ENCODE assay signal across 8 cellular contexts in genomic region chr16:25013751-25014499, GRCh38. TPM values are rescaled to one million over a fixed set of nuclear protein-coding genes. Genes with fewer than 3 reads are reported as not detected.
DNase-seq lines count a peak whose midpoint lies in the region; ATAC-seq, FAIRE-seq and TF ChIP-seq lines count a peak whose summit lies in the region.

No MANE protein-coding gene starts in this region.

- peak overlapping the region; percentile 79 for H3K27ac ChIP-seq in KOPT-K1 (ENCODE audit: low read depth, low read length, poor library complexity, severe bottlenecking)
- H3K27ac ChIP-seq in muscle layer of duodenum (ENCODE audit: low read length), result peak overlapping the region; percentile 63

- H3K9me3 ChIP-seq in KOPT-K1 (ENCODE audit: insufficient read depth, low read length, poor library complexity, severe bottlenecking) (no peaks in the 10 kb centered on the region), muscle layer of duodenum (ENCODE audit: control insufficient read depth in 1 of 2, low read length in 2 of 2) (no peaks in the 10 kb centered on the region)

- peaks cover 20 to 41% of the 10 kb centered on the region in 2 donors for H3K4me1 ChIP-seq in muscle layer of duodenum (ENCODE audit: control insufficient read depth in 1 of 2, insufficient read depth in 2 of 2, low read length in 2 of 2)

- FAIRE-seq in GM12891 (lab: Jason Lieb, UNC), result peak; percentile 68
- no peak for FAIRE-seq in bronchial epithelial cell (lab: Jason Lieb, UNC)

- no peak for TF ChIP-seq CTCF in bronchial epithelial cell (IDR thresholded peaks at IDR 0.05; ENCODE audit: insufficient read depth, low read length, severe bottlenecking)

- DNase-seq in GM12891 (ENCODE audit: insufficient read length, low spot score) (no peak), bronchial epithelial cell (ENCODE audit: low read depth) (no peak), nucleus accumbens (lab: John Stamatoyannopoulos, UW) (no peak), NCI-H2107 treated with DMSO at 0.1 percent for 48 hours (lab: John Stamatoyannopoulos, UW; ENCODE audit: unreplicated experiment) (no peak)

- H3K36me3 ChIP-seq in KOPT-K1 (ENCODE audit: insufficient read depth, low read length) (0 out of 2 replicates have a peak, but pooled peaks cover 7% of the 10 kb centered on the region), bronchial epithelial cell (ENCODE audit: control insufficient read depth, insufficient read depth, low read length) (no peaks in the 10 kb centered on the region), muscle layer of duodenum (ENCODE audit: control insufficient read depth in 1 of 2, insufficient read depth in 2 of 2, low read length in 2 of 2) (no peaks in the 10 kb centered on the region)

- H3K27me3 ChIP-seq in bronchial epithelial cell (ENCODE audit: control insufficient read depth, insufficient read depth, low read length) (no peaks in the 10 kb centered on the region), muscle layer of duodenum (ENCODE audit: low read depth, low read length) (no peaks in the 10 kb centered on the region)

- TF ChIP-seq POLR2A in GM12891 (IDR thresholded peaks at IDR 0.05; ENCODE audit: low read depth, low read length), result 0 out of 2 replicates have a peak, but pooled peaks have one; percentile 46

- ATAC-seq in GM21619 (IDR thresholded peaks at IDR 0.05; ENCODE audit: unreplicated experiment) (peak; percentile 59), GM21367 (IDR thresholded peaks at IDR 0.05; ENCODE audit: unreplicated experiment) (no peak)

- peak overlapping the region; percentile 87 for H3K4me3 ChIP-seq in bronchial epithelial cell (ENCODE audit: low read depth, low read length)
- peak overlapping the region; percentile 72 to 85 for H3K4me3 ChIP-seq in muscle layer of duodenum (ENCODE audit: low read depth in 1 of 2, low read length in 2 of 2)

TF ChIP-seq in GM12891, 5 proteins besides CTCF, POLR2A, EP300 and RAD21:
- TF ChIP-seq PAX5 (IDR thresholded peaks at IDR 0.05; ENCODE audit: insufficient read depth, low read length, severe bottlenecking), result no peak
- TF ChIP-seq TAF1 (IDR thresholded peaks at IDR 0.05; ENCODE audit: low read depth, low read length), result no peak; the same call in 1 of the 2 replicates
- TF ChIP-seq SPI1 (IDR thresholded peaks at IDR 0.05; ENCODE audit: low read depth, low read length), result peak; percentile 51
- no peak for TF ChIP-seq POU2F2 (IDR thresholded peaks at IDR 0.05; ENCODE audit: low read depth, low read length)
- TF ChIP-seq POLR2AphosphoS5 (IDR thresholded peaks at IDR 0.05; ENCODE audit: low read depth, low read length), result no peak

RNA-seq across cellular contexts. Expression of gene ARHGAP17, which starts 1.2 kb away (rescaled TPM):
- polyA plus RNA-seq in GM12891 (2012; ENCODE audit: low read depth, missing spikeins), result 87.2 TPM
- total RNA-seq in bronchial epithelial cell, result 3.7 and 8.1 TPM in 2 replicates
